In the genomic region with DNA sequence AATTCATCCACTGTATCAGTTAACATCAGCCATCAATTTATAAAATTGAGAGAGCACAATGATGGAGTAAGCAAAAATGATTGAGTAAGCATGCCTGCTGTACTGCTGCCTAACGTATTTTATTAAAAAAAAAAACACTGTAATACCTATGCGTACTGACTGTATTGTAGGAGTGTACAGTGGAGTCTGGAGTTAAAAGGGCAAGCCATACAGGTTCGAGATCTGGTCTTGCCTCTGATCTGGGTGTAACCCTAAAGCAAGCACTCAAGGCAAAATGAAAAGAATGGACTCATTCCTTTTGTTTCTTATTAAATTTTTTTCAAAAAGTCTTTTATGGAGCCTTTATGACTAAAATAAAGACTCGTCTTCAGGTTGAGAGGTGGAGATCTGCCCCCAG, we compare ENCODE assay signal across 2 cellular contexts.
"Had no signal": no experiment of that assay in that cellular context is flagged by ENCODE, and none has a peak within 500 bp of the region (broad histone marks: within the 10 kb centered on the region; RNA-seq: fewer than 3 reads in every experiment).

No MANE protein-coding gene starts in this region.

- H3K4me3 ChIP-seq: GM23338 had no signal

- DNase-seq: H9 had no signal

- ATAC-seq: GM23338 had no signal

- H3K9me3 Mint-ChIP-seq: GM23338, H9 had no signal

- H3K27ac Mint-ChIP-seq: GM23338 had no signal

- H3K4me3 Mint-ChIP-seq: GM23338, H9 had no signal

- H2AFZ ChIP-seq: GM23338 had no signal

- H3K4me1 Mint-ChIP-seq: GM23338, H9 had no signal

- H3K4me2 ChIP-seq: GM23338 had no signal
